In the genomic region with DNA sequence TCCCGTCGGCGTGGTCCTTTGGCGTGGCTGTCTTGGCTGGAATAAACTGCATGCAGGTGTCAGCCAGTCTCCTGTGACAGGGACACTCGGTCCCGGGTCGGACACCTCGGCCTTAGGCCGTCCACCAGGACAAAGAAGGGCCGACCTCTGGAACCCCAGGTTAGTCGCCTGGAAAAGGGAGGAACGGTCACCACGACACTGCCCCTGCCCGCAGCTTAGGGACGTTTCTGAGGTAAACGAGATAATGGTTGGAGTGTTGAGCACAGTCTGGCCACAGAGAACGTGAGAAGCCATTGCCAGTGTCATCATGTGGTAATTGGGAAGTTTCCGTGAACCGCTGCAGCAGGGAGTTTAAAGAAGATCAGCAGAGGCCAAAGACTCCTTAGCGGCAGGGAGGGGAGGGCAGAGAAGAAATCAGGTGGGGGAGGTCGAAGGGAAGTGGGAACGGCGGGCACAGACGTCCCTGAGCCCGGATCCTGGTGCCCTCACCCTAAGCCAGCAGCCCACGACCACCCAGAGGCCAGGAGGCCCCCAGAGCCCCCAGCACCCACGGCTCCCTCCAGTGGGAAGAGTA, we compare ENCODE assay signal across 14 cellular contexts.
DNase-seq lines count a peak whose midpoint lies in the region; ATAC-seq, FAIRE-seq and TF ChIP-seq lines count a peak whose summit lies in the region.
"Had no signal": no experiment of that assay in that cellular context is flagged by ENCODE, and none has a peak within 500 bp of the region (broad histone marks: within the 10 kb centered on the region; RNA-seq: fewer than 3 reads in every experiment).

No MANE protein-coding gene starts in this region.

- H3K4me1 Mint-ChIP-seq in T-helper 17 cell: peaks cover 4% of the 10 kb centered on the region
- H3K4me1 Mint-ChIP-seq: activated B cell treated with CpG ODN at 0.5 μM for 24 hours had no signal

- H3K9me3 ChIP-seq in T-helper 17 cell (ENCODE audit: control insufficient read depth, low read length, poor library complexity, severe bottlenecking) (no peaks in the 10 kb centered on the region), left lung (no peaks in the 10 kb centered on the region), SJCRH30 (replicated peaks) (no peaks in the 10 kb centered on the region)

- H3K27me3 ChIP-seq in left lung (peaks cover 0 to 29% of the 10 kb centered on the region in 2 donors), SJCRH30 (no peaks in the 10 kb centered on the region)
- H3K27me3 ChIP-seq: brain microvascular endothelial cell had no signal

- FAIRE-seq in HTR-8/SVneo (lab: Jason Lieb, UNC): peak; percentile 68

- TF ChIP-seq CTCF in left lung (IDR thresholded peaks at IDR 0.05): no peak

- H3K27ac Mint-ChIP-seq in T-helper 17 cell: no peak overlapping the region
- H3K27ac Mint-ChIP-seq: activated B cell treated with CpG ODN at 0.5 μM for 24 hours had no signal

- H3K4me3 Mint-ChIP-seq in T-helper 17 cell: peak overlapping the region; percentile 36
- H3K4me3 Mint-ChIP-seq: activated B cell treated with CpG ODN at 0.5 μM for 24 hours had no signal

- no peaks in the 10 kb centered on the region for H3K36me3 Mint-ChIP-seq in T-helper 17 cell (ENCODE audit: low read depth)
- H3K36me3 Mint-ChIP-seq: immature natural killer cell had no signal

- ATAC-seq in T-helper 17 cell: no peak
- ATAC-seq in left lung: peak; percentile 4
- no peak for ATAC-seq in GM18873 (IDR thresholded peaks at IDR 0.05; ENCODE audit: low FRiP score, unreplicated experiment)
- ATAC-seq in GM21786 (IDR thresholded peaks at IDR 0.05; ENCODE audit: unreplicated experiment): no peak

- DNase-seq in HTR-8/SVneo (ENCODE audit: insufficient read length, low spot score): no peak
- DNase-seq in T-helper 17 cell: no peak
- DNase-seq in left lung: no peak
- no peak for DNase-seq in SJCRH30
- DNase-seq in activated CD4-positive, alpha-beta T cell treated with anti-CD3 and anti-CD28 coated beads, Interleukin-2, amount 50 U/mL, for 48 hours: no peak
- DNase-seq: activated B cell treated with CpG ODN at 0.5 μM for 24 hours; immature natural killer cell; NCI-H524 treated with DMSO at 0.1 percent for 48 hours; SHP77; stimulated activated naive CD4-positive, alpha-beta T cell had no signal

- intact Hi-C loops in left lung (cut with DNase I): no loop called here

- H3K4me3 ChIP-seq in left lung: peak overlapping the region in 1 of 2 donors; percentile 25
- H3K4me3 ChIP-seq in skin epidermis: no peak overlapping the region
- H3K4me3 ChIP-seq in SJCRH30: no peak overlapping the region

- H3K36me3 ChIP-seq in left lung (no peaks in the 10 kb centered on the region), SJCRH30 (no peaks in the 10 kb centered on the region)
- H3K36me3 ChIP-seq: brain microvascular endothelial cell had no signal

- H3K4me1 ChIP-seq in left lung (peaks cover 0 to 72% of the 10 kb centered on the region in 2 donors), SJCRH30 (peaks cover 4% of the 10 kb centered on the region; the same call in 1 of the 2 replicates)

- H3K27ac ChIP-seq in left lung (peak overlapping the region; percentile 48 to 91), skin epidermis (peak overlapping the region in 14 of 21 experiments; percentile 13 to 84 (median 44)), SJCRH30 (no peak overlapping the region)
- H3K27ac ChIP-seq: brain microvascular endothelial cell had no signal

- peaks cover 32% of the 10 kb centered on the region for H3K27me3 Mint-ChIP-seq in T-helper 17 cell
